Comparison of ENCODE assay signal across 2 cellular contexts in the genomic region with DNA sequence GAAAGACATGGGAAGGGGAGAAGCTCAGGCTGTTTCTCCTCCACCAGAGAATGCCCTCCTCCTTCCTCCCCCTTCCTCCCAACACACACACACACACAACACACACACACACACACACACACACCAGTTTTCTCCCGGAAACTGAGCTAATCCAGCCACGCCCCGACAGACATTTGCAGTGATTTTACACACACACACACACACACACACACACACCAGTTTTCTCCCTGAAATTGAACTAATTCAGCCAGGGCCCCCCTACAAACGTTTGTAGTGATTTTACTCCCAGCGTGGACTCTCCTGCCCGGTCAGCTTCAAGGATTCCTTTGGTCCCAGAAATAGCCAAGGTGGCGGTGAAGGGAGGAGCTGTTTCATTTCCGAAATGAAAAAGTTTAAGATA.
A peak's percentile ranks its signal among the peaks of the same experiment; 100 is the strongest.
TF ChIP-seq lines count a peak whose summit lies in the region.

No MANE protein-coding gene starts in this region.

TF ChIP-seq in liver, 16 proteins besides CTCF, POLR2A, EP300 and RAD21:
- TF ChIP-seq YY1 (IDR thresholded peaks at IDR 0.05): no peak
- TF ChIP-seq GABPA (IDR thresholded peaks at IDR 0.05 in 1 of 2, conservative IDR thresholded peaks at IDR 0.05 in 1 of 2): peak; percentile 49 to 56
- peak; percentile 27 for TF ChIP-seq SP1 (IDR thresholded peaks at IDR 0.05)

TF ChIP-seq in HepG2, 621 proteins besides CTCF, POLR2A, EP300 and RAD21:
- TF ChIP-seq MYC (CRISPR knock-in tag; IDR thresholded peaks at IDR 0.05; ENCODE audit: borderline replicate concordance) (no peak), TEAD3 (CRISPR knock-in tag; optimal IDR thresholded peaks at IDR 0.05; ENCODE audit: borderline replicate concordance) (no peak), IRF2 (CRISPR knock-in tag; IDR thresholded peaks at IDR 0.05) (no peak), ZNF792 (CRISPR knock-in tag; IDR thresholded peaks at IDR 0.05) (no peak), ZNF331 (CRISPR knock-in tag; IDR thresholded peaks at IDR 0.05) (no peak), ZNF652 (CRISPR knock-in tag; IDR thresholded peaks at IDR 0.05; ENCODE audit: borderline replicate concordance, low read depth) (no peak), HNRNPH1 (optimal IDR thresholded peaks at IDR 0.05; ENCODE audit: low read depth, low read length) (no peak), KAT8 (CRISPR knock-in tag; IDR thresholded peaks at IDR 0.05) (no peak), EED (CRISPR knock-in tag; IDR thresholded peaks at IDR 0.05) (no peak), NRL (CRISPR knock-in tag; IDR thresholded peaks at IDR 0.05; ENCODE audit: borderline replicate concordance) (no peak), MAFG (CRISPR knock-in tag; IDR thresholded peaks at IDR 0.05) (no peak), AHR (CRISPR knock-in tag; IDR thresholded peaks at IDR 0.05) (no peak), LBX2 (CRISPR knock-in tag; IDR thresholded peaks at IDR 0.05; ENCODE audit: borderline replicate concordance) (no peak)
- TF ChIP-seq, protein P1, sequence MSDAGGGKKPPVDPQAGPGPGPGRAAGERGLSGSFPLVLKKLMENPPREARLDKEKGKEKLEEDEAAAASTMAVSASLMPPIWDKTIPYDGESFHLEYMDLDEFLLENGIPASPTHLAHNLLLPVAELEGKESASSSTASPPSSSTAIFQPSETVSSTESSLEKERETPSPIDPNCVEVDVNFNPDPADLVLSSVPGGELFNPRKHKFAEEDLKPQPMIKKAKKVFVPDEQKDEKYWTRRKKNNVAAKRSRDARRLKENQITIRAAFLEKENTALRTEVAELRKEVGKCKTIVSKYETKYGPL (CRISPR knock-in tag; IDR thresholded peaks at IDR 0.05): no peak
- TF ChIP-seq, protein P2, sequence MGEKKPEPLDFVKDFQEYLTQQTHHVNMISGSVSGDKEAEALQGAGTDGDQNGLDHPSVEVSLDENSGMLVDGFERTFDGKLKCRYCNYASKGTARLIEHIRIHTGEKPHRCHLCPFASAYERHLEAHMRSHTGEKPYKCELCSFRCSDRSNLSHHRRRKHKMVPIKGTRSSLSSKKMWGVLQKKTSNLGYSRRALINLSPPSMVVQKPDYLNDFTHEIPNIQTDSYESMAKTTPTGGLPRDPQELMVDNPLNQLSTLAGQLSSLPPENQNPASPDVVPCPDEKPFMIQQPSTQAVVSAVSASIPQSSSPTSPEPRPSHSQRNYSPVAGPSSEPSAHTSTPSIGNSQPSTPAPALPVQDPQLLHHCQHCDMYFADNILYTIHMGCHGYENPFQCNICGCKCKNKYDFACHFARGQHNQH (CRISPR knock-in tag; IDR thresholded peaks at IDR 0.05): no peak
- TF ChIP-seq, protein P3, sequence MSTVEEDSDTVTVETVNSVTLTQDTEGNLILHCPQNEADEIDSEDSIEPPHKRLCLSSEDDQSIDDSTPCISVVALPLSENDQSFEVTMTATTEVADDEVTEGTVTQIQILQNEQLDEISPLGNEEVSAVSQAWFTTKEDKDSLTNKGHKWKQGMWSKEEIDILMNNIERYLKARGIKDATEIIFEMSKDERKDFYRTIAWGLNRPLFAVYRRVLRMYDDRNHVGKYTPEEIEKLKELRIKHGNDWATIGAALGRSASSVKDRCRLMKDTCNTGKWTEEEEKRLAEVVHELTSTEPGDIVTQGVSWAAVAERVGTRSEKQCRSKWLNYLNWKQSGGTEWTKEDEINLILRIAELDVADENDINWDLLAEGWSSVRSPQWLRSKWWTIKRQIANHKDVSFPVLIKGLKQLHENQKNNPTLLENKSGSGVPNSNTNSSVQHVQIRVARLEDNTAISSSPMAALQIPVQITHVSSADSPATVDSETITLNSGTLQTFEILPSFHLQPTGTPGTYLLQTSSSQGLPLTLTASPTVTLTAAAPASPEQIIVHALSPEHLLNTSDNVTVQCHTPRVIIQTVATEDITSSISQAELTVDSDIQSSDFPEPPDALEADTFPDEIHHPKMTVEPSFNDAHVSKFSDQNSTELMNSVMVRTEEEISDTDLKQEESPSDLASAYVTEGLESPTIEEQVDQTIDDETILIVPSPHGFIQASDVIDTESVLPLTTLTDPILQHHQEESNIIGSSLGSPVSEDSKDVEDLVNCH (CRISPR knock-in tag; IDR thresholded peaks at IDR 0.05): no peak
